8 cellular contexts compared by ENCODE assay signal in genomic region chr7:72924748-72925545, GRCh38. TPM values are rescaled to one million over a fixed set of nuclear protein-coding genes. Genes with fewer than 3 reads are reported as not detected.
DNase-seq lines count a peak whose midpoint lies in the region; ATAC-seq and TF ChIP-seq lines count a peak whose summit lies in the region.

TSS of gene POM121 (plus strand) at chr7:72925095. CDS start at chr7:72925122, 27 bp downstream.

- peak; percentile 91 for ATAC-seq in GM19324 (IDR thresholded peaks at IDR 0.05; ENCODE audit: low FRiP score, unreplicated experiment)
- ATAC-seq in HG03460 (IDR thresholded peaks at IDR 0.05; ENCODE audit: unreplicated experiment): peak; percentile 79

- no peak for TF ChIP-seq POLR2A in lower leg skin (IDR thresholded peaks at IDR 0.05)

- no peak for TF ChIP-seq CTCF in lower leg skin (IDR thresholded peaks at IDR 0.05)

- intact Hi-C loops in lower leg skin (cut with DNase I; ENCODE audit: low total_unique reads): no loop called here

- WGBS in lower leg skin, 2 donors: 0% methylated on average over 28 to 53 of the region's 91 CpGs

- DNase-seq in C1 segment of cervical spinal cord (lab: John Stamatoyannopoulos, UW) (peak; percentile 3 to 85 (median 72)), NCI-H748 (lab: John Stamatoyannopoulos, UW; ENCODE audit: unreplicated experiment) (peak; percentile 88), dermis blood vessel endothelial cell (peak; percentile 95), lower leg skin (ENCODE audit: low spot score in 2 of 2) (peak; percentile 75 to 96)
- peak; percentile 72 to 76 for DNase-seq in activated CD4-positive, alpha-beta T cell treated with anti-CD3 and anti-CD28 coated beads, Interleukin-2, amount 50 U/mL, for 4 hours
- peak; percentile 81 for DNase-seq in stimulated activated CD4-positive, alpha-beta T cell treated with anti-CD3 and anti-CD28 coated beads, Interleukin-4, amount 100 ng/mL, for 4 hours

- H3K4me3 ChIP-seq in lower leg skin (ENCODE audit: low read depth, poor library complexity, severe bottlenecking): peak within 1 kb of the TSS; percentile 77

RNA-seq across cellular contexts. Expression of gene POM121, which starts in this region (rescaled TPM):
- total RNA-seq in dermis blood vessel endothelial cell (5.4 and 10.2 TPM in 2 replicates), lower leg skin (10 to 100 TPM; 16.4 to 29.6 (median 18.6) TPM)

Comparison
In these comparisons a context has a peak if more than half of its experiments do, and no peak if none do; other contexts are left out.
1. Peak in every context shown above with its lines: DNase-seq, ATAC-seq and H3K4me3 ChIP-seq.